Comparison of ENCODE assay signal across 1 cellular context in the genomic region with DNA sequence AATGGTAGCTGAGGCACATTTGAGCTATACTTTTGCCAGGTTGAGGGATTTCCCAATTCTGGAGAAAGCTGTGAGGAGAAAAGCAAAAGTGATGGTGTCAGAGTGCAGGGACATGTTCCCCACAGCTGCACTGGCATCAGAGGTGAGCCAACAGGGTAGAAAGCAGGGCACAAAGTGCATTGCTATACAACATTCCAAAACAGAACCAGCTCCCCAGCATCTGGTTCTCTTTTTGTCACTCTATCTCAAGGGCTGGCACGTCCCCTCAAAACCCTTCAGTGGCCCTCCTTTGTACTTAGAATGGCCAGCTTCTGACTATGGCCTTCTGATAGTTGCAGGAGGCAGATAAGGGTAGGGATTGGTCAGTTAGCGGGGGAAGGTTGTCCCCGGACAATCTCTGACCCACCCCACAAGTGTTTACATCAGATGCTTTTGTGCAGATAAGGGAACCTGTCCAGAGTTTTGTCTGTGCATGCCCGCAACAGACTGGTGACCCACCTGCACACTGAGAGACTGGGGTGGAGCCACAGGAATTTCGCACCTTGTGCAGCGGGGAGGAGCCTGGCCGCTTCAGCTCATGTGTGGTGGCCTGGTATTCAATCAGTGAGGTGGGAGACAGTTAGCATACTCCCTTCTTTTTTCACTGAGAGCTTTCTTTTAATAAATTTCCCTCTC.
TF ChIP-seq lines count a peak whose summit lies in the region.

No MANE protein-coding gene starts in this region.

TF ChIP-seq in HepG2, 621 proteins besides CTCF, POLR2A, EP300 and RAD21 (continued from another document and continues in another):
- TF ChIP-seq, protein P1, sequence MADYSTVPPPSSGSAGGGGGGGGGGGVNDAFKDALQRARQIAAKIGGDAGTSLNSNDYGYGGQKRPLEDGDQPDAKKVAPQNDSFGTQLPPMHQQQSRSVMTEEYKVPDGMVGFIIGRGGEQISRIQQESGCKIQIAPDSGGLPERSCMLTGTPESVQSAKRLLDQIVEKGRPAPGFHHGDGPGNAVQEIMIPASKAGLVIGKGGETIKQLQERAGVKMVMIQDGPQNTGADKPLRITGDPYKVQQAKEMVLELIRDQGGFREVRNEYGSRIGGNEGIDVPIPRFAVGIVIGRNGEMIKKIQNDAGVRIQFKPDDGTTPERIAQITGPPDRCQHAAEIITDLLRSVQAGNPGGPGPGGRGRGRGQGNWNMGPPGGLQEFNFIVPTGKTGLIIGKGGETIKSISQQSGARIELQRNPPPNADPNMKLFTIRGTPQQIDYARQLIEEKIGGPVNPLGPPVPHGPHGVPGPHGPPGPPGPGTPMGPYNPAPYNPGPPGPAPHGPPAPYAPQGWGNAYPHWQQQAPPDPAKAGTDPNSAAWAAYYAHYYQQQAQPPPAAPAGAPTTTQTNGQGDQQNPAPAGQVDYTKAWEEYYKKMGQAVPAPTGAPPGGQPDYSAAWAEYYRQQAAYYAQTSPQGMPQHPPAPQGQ (CRISPR knock-in tag; IDR thresholded peaks at IDR 0.05; ENCODE audit: borderline replicate concordance) = no peak
- TF ChIP-seq ZMYM2 (CRISPR knock-in tag; IDR thresholded peaks at IDR 0.05) = peak; percentile 13; the same call in 1 of the 2 replicates
- no peak for TF ChIP-seq GABPA (IDR thresholded peaks at IDR 0.05; ENCODE audit: low read depth, low read length)
- no peak for TF ChIP-seq GABPA (CRISPR knock-in tag; IDR thresholded peaks at IDR 0.05; ENCODE audit: low read depth)
- no peak for TF ChIP-seq ZNF709 (CRISPR knock-in tag; IDR thresholded peaks at IDR 0.05)
- no peak for TF ChIP-seq ZBTB10 (CRISPR knock-in tag; IDR thresholded peaks at IDR 0.05; ENCODE audit: borderline replicate concordance)
- no peak for TF ChIP-seq KAT2B (IDR thresholded peaks at IDR 0.05; ENCODE audit: borderline replicate concordance, low read depth, low read length)
- TF ChIP-seq, protein P2, sequence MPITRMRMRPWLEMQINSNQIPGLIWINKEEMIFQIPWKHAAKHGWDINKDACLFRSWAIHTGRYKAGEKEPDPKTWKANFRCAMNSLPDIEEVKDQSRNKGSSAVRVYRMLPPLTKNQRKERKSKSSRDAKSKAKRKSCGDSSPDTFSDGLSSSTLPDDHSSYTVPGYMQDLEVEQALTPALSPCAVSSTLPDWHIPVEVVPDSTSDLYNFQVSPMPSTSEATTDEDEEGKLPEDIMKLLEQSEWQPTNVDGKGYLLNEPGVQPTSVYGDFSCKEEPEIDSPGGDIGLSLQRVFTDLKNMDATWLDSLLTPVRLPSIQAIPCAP (CRISPR knock-in tag; IDR thresholded peaks at IDR 0.05; ENCODE audit: low read depth) = no peak
- TF ChIP-seq ZNF354B (CRISPR knock-in tag; IDR thresholded peaks at IDR 0.05) = no peak
- TF ChIP-seq HNRNPK (IDR thresholded peaks at IDR 0.05; ENCODE audit: low read depth, low read length, poor library complexity, severe bottlenecking) = no peak
- no peak for TF ChIP-seq ZNF234 (CRISPR knock-in tag; conservative IDR thresholded peaks at IDR 0.05)
- no peak for TF ChIP-seq ZNF616 (CRISPR knock-in tag; IDR thresholded peaks at IDR 0.05; ENCODE audit: low read depth)
- peak; percentile 29; the same call in 1 of the 2 replicates for TF ChIP-seq POGZ (CRISPR knock-in tag; IDR thresholded peaks at IDR 0.05)
- peak; percentile 73; the same call in 1 of the 2 replicates for TF ChIP-seq BORCS8-MEF2B (CRISPR knock-in tag; IDR thresholded peaks at IDR 0.05)
- no peak for TF ChIP-seq KLF6 (CRISPR knock-in tag; IDR thresholded peaks at IDR 0.05)
- TF ChIP-seq HNRNPL (IDR thresholded peaks at IDR 0.05; ENCODE audit: low read depth, low read length) = 0 out of 2 replicates have a peak, but pooled peaks have one; percentile 46
- TF ChIP-seq HNRNPLL (IDR thresholded peaks at IDR 0.05; ENCODE audit: low read depth, low read length, poor library complexity, severe bottlenecking) = no peak
- no peak for TF ChIP-seq ELF1 (CRISPR knock-in tag; IDR thresholded peaks at IDR 0.05)
- no peak for TF ChIP-seq ZNF704 (CRISPR knock-in tag; IDR thresholded peaks at IDR 0.05; ENCODE audit: borderline replicate concordance)
- TF ChIP-seq EEA1 (CRISPR knock-in tag; IDR thresholded peaks at IDR 0.05; ENCODE audit: borderline replicate concordance) = no peak
- TF ChIP-seq DRAP1 (CRISPR knock-in tag; IDR thresholded peaks at IDR 0.05) = no peak; the same call in 1 of the 2 replicates
- TF ChIP-seq SOX5 (CRISPR knock-in tag; IDR thresholded peaks at IDR 0.05; ENCODE audit: borderline replicate concordance) = peak; percentile 27; the same call in 1 of the 2 replicates
- TF ChIP-seq, protein P3, sequence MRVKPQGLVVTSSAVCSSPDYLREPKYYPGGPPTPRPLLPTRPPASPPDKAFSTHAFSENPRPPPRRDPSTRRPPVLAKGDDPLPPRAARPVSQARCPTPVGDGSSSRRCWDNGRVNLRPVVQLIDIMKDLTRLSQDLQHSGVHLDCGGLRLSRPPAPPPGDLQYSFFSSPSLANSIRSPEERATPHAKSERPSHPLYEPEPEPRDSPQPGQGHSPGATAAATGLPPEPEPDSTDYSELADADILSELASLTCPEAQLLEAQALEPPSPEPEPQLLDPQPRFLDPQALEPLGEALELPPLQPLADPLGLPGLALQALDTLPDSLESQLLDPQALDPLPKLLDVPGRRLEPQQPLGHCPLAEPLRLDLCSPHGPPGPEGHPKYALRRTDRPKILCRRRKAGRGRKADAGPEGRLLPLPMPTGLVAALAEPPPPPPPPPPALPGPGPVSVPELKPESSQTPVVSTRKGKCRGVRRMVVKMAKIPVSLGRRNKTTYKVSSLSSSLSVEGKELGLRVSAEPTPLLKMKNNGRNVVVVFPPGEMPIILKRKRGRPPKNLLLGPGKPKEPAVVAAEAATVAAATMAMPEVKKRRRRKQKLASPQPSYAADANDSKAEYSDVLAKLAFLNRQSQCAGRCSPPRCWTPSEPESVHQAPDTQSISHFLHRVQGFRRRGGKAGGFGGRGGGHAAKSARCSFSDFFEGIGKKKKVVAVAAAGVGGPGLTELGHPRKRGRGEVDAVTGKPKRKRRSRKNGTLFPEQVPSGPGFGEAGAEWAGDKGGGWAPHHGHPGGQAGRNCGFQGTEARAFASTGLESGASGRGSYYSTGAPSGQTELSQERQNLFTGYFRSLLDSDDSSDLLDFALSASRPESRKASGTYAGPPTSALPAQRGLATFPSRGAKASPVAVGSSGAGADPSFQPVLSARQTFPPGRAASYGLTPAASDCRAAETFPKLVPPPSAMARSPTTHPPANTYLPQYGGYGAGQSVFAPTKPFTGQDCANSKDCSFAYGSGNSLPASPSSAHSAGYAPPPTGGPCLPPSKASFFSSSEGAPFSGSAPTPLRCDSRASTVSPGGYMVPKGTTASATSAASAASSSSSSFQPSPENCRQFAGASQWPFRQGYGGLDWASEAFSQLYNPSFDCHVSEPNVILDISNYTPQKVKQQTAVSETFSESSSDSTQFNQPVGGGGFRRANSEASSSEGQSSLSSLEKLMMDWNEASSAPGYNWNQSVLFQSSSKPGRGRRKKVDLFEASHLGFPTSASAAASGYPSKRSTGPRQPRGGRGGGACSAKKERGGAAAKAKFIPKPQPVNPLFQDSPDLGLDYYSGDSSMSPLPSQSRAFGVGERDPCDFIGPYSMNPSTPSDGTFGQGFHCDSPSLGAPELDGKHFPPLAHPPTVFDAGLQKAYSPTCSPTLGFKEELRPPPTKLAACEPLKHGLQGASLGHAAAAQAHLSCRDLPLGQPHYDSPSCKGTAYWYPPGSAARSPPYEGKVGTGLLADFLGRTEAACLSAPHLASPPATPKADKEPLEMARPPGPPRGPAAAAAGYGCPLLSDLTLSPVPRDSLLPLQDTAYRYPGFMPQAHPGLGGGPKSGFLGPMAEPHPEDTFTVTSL (CRISPR knock-in tag; IDR thresholded peaks at IDR 0.05; ENCODE audit: borderline replicate concordance) = no peak
- peak; percentile 73 for TF ChIP-seq MED1 (CRISPR knock-in tag; IDR thresholded peaks at IDR 0.05)
- TF ChIP-seq, protein P4, sequence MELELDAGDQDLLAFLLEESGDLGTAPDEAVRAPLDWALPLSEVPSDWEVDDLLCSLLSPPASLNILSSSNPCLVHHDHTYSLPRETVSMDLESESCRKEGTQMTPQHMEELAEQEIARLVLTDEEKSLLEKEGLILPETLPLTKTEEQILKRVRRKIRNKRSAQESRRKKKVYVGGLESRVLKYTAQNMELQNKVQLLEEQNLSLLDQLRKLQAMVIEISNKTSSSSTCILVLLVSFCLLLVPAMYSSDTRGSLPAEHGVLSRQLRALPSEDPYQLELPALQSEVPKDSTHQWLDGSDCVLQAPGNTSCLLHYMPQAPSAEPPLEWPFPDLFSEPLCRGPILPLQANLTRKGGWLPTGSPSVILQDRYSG (CRISPR knock-in tag; IDR thresholded peaks at IDR 0.05) = no peak
- no peak; the same call in none of the 2 replicates for TF ChIP-seq RCOR2 (CRISPR knock-in tag; IDR thresholded peaks at IDR 0.05)
- TF ChIP-seq FOXA3 (CRISPR knock-in tag; IDR thresholded peaks at IDR 0.05) = peak; percentile 49; the same call in 1 of the 2 replicates
- TF ChIP-seq ZNF792 (CRISPR knock-in tag; IDR thresholded peaks at IDR 0.05) = no peak; the same call in 1 of the 2 replicates
- TF ChIP-seq TP53 (CRISPR knock-in tag; conservative IDR thresholded peaks at IDR 0.05) = peak; percentile 96
- no peak for TF ChIP-seq ATRX (CRISPR knock-in tag; IDR thresholded peaks at IDR 0.05; ENCODE audit: borderline replicate concordance)
- no peak for TF ChIP-seq CHCHD3 (CRISPR knock-in tag; IDR thresholded peaks at IDR 0.05)
- TF ChIP-seq MEIS2 (CRISPR knock-in tag; IDR thresholded peaks at IDR 0.05) = no peak
- TF ChIP-seq, protein P5, sequence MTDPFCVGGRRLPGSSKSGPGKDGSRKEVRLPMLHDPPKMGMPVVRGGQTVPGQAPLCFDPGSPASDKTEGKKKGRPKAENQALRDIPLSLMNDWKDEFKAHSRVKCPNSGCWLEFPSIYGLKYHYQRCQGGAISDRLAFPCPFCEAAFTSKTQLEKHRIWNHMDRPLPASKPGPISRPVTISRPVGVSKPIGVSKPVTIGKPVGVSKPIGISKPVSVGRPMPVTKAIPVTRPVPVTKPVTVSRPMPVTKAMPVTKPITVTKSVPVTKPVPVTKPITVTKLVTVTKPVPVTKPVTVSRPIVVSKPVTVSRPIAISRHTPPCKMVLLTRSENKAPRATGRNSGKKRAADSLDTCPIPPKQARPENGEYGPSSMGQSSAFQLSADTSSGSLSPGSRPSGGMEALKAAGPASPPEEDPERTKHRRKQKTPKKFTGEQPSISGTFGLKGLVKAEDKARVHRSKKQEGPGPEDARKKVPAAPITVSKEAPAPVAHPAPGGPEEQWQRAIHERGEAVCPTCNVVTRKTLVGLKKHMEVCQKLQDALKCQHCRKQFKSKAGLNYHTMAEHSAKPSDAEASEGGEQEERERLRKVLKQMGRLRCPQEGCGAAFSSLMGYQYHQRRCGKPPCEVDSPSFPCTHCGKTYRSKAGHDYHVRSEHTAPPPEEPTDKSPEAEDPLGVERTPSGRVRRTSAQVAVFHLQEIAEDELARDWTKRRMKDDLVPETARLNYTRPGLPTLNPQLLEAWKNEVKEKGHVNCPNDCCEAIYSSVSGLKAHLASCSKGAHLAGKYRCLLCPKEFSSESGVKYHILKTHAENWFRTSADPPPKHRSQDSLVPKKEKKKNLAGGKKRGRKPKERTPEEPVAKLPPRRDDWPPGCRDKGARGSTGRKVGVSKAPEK (CRISPR knock-in tag; IDR thresholded peaks at IDR 0.05; ENCODE audit: borderline replicate concordance) = no peak
- peak; percentile 18; the same call in 1 of the 2 replicates for TF ChIP-seq IKZF5 (CRISPR knock-in tag; IDR thresholded peaks at IDR 0.05)
- TF ChIP-seq ZNF510 (CRISPR knock-in tag; IDR thresholded peaks at IDR 0.05; ENCODE audit: low read depth) = 0 out of 2 replicates have a peak, but pooled peaks have one; percentile 32
- TF ChIP-seq SP2 (CRISPR knock-in tag; IDR thresholded peaks at IDR 0.05) = no peak
- TF ChIP-seq, protein P6, sequence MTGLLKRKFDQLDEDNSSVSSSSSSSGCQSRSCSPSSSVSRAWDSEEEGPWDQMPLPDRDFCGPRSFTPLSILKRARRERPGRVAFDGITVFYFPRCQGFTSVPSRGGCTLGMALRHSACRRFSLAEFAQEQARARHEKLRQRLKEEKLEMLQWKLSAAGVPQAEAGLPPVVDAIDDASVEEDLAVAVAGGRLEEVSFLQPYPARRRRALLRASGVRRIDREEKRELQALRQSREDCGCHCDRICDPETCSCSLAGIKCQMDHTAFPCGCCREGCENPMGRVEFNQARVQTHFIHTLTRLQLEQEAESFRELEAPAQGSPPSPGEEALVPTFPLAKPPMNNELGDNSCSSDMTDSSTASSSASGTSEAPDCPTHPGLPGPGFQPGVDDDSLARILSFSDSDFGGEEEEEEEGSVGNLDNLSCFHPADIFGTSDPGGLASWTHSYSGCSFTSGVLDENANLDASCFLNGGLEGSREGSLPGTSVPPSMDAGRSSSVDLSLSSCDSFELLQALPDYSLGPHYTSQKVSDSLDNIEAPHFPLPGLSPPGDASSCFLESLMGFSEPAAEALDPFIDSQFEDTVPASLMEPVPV (CRISPR knock-in tag; IDR thresholded peaks at IDR 0.05) = no peak
